ENCODE assay signal across 23 cellular contexts in genomic region chr14:88941414-88941813, GRCh38.
"Had no signal": no experiment of that assay in that cellular context is flagged by ENCODE, and none has a peak within 500 bp of the region (broad histone marks: within the 10 kb centered on the region; RNA-seq: fewer than 3 reads in every experiment).

No MANE protein-coding gene starts in this region.

- H3K9me3 ChIP-seq: adrenal gland, SJCRH30 had no signal

- DNase-seq: activated CD4-positive, alpha-beta T cell treated with anti-CD3 and anti-CD28 coated beads, Interleukin-2, amount 10 ng/mL, durations not matched to agents 24 days and 14 days; activated CD4-positive, alpha-beta T cell treated with anti-CD3 and anti-CD28 coated beads, Interleukin-2, amount 50 U/mL, for 4 hours; activated CD8-positive, alpha-beta T cell treated with anti-CD3 and anti-CD28 coated beads for 36 hours; activated gamma-delta T cell; activated naive CD4-positive, alpha-beta T cell treated with Interleukin-2 at 50 U/mL for 16 hours; activated T-cell treated with anti-CD3 and anti-CD28 coated beads, Interleukin-2, amount 50 U/mL, for 24 hours; adrenal gland; Kasumi-1; KG1; NCI-H1092 treated with DMSO at 0.1 percent for 48 hours; NCI-H1417; NCI-H146; NCI-H187; NCI-H2029 treated with DMSO at 0.1 percent for 48 hours; NCI-H2107; NCI-H2171; NCI-H510A; NCI-H526; SHP77; SJCRH30 had no signal

- H3K36me3 ChIP-seq: adrenal gland, cardiac muscle cell, SJCRH30 had no signal

- H3K27ac ChIP-seq: adrenal gland, cardiac muscle cell, SJCRH30, SK-N-MC had no signal

- FAIRE-seq: TTC549 had no signal

- H3K4me1 ChIP-seq: adrenal gland, SJCRH30 had no signal

- H3K4me3 ChIP-seq: adrenal gland, cardiac muscle cell, SJCRH30, SK-N-MC had no signal

- H3K27me3 ChIP-seq: adrenal gland, cardiac muscle cell, SJCRH30 had no signal
